7 cellular contexts compared by ENCODE assay signal in the genomic region with DNA sequence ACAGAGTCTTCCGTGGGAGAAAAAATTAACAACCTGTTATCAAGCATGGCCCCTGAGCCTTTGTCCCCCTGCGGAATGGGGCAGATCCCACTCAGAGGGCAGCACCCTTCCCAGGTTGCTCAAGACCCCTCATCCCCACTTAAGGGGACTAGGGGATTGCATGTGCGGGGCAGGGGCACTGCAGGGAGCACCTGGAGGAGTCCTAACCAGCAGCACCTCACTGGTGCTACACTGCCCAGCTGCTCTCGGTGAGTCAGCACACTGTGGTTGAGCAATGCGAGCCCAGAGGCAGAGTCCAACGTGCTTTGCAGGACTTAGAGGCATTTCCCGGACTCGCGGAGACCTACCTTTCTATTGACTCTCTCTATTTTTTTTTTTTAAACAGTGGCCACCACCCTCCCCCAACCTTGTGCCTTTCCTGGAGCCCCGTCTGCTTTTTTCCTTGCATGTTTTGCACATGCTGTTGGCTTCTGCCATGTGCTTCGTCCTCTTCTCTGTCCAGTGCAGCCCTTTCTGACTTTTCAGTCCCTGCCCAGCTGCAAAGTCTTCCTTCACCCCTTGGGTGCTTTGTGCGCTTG.
DNase-seq lines count a peak whose midpoint lies in the region; TF ChIP-seq lines count a peak whose summit lies in the region.

No MANE protein-coding gene starts in this region.

- TF ChIP-seq EP300 in Ishikawa (IDR thresholded peaks at IDR 0.05; ENCODE audit: borderline replicate concordance), result no peak

- intact Hi-C loops in thyroid gland (cut with DNase I), result loop anchor here (10.0 kb wide), 1 partner anchor 79 kb away; a partner anchor contains a TSS

- H3K27me3 ChIP-seq in thyroid gland, result no peaks in the 10 kb centered on the region

- no peak overlapping the region for H3K4me3 ChIP-seq in thyroid gland (replicated peaks in 1 of 3)

- WGBS in thyroid gland, 2 donors, result 89 to 92% methylated on average over 12 of the region's 12 CpGs

- H3K36me3 ChIP-seq in thyroid gland, result no peaks in the 10 kb centered on the region

- TF ChIP-seq POLR2A in thyroid gland (IDR thresholded peaks at IDR 0.05), result no peak

- peak overlapping the region in 2 of 3 donors; percentile 83 to 96 for H3K27ac ChIP-seq in thyroid gland

- no peak for TF ChIP-seq CTCF in thyroid gland (IDR thresholded peaks at IDR 0.05)

- H3K4me1 ChIP-seq in thyroid gland, result peaks cover 37 to 60% of the 10 kb centered on the region in 2 donors

- no peak for TF ChIP-seq RAD21 in Ishikawa (IDR thresholded peaks at IDR 0.05; ENCODE audit: low read depth)

- DNase-seq in amniotic epithelial cell (ENCODE audit: low read depth), result peak; percentile 91
- peak; percentile 67 for DNase-seq in kidney tubule cell (ENCODE audit: low spot score)
- DNase-seq in thyroid gland, result no peak
- no peak for DNase-seq in activated T-cell treated with anti-CD3 and anti-CD28 coated beads for 4 hours
- no peak for DNase-seq in NCI-H2196 (lab: John Stamatoyannopoulos, UW; ENCODE audit: unreplicated experiment)
- no peak for DNase-seq in NCI-H774 (lab: John Stamatoyannopoulos, UW)

- H3K9me3 ChIP-seq in thyroid gland, result no peaks in the 10 kb centered on the region

TF ChIP-seq in Ishikawa, 13 proteins besides CTCF, POLR2A, EP300 and RAD21:
- TF ChIP-seq TEAD4 (IDR thresholded peaks at IDR 0.05) (no peak), CEBPB (IDR thresholded peaks at IDR 0.05) (0 out of 2 replicates have a peak, but pooled peaks have one; percentile 14)
- TF ChIP-seq, protein P1, sequence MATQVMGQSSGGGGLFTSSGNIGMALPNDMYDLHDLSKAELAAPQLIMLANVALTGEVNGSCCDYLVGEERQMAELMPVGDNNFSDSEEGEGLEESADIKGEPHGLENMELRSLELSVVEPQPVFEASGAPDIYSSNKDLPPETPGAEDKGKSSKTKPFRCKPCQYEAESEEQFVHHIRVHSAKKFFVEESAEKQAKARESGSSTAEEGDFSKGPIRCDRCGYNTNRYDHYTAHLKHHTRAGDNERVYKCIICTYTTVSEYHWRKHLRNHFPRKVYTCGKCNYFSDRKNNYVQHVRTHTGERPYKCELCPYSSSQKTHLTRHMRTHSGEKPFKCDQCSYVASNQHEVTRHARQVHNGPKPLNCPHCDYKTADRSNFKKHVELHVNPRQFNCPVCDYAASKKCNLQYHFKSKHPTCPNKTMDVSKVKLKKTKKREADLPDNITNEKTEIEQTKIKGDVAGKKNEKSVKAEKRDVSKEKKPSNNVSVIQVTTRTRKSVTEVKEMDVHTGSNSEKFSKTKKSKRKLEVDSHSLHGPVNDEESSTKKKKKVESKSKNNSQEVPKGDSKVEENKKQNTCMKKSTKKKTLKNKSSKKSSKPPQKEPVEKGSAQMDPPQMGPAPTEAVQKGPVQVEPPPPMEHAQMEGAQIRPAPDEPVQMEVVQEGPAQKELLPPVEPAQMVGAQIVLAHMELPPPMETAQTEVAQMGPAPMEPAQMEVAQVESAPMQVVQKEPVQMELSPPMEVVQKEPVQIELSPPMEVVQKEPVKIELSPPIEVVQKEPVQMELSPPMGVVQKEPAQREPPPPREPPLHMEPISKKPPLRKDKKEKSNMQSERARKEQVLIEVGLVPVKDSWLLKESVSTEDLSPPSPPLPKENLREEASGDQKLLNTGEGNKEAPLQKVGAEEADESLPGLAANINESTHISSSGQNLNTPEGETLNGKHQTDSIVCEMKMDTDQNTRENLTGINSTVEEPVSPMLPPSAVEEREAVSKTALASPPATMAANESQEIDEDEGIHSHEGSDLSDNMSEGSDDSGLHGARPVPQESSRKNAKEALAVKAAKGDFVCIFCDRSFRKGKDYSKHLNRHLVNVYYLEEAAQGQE (IDR thresholded peaks at IDR 0.05; ENCODE audit: low read depth), result no peak

Comparison
In these comparisons a context has a peak if more than half of its experiments do, and no peak if none do; other contexts are left out.
1. DNase-seq: peak in amniotic epithelial cell (single experiment) and kidney tubule cell (single experiment); none in thyroid gland (0 of 2), activated T-cell treated with anti-CD3 and anti-CD28 coated beads for 4 hours (single experiment), NCI-H2196 (single experiment) and NCI-H774 (single experiment).